8 cellular contexts compared by ENCODE assay signal in genomic region chr16:69179255-69180010, GRCh38. TPM values are rescaled to one million over a fixed set of nuclear protein-coding genes. Genes with fewer than 3 reads are reported as not detected.
DNase-seq lines count a peak whose midpoint lies in the region; ATAC-seq and TF ChIP-seq lines count a peak whose summit lies in the region.

No MANE protein-coding gene starts in this region.

- no peaks in the 10 kb centered on the region for H3K27me3 Mint-ChIP-seq in CD4-positive, alpha-beta T cell

- ATAC-seq in Panc1 (peak; percentile 70; the same call in 1 of the 2 replicates), HG02588 (IDR thresholded peaks at IDR 0.05; ENCODE audit: unreplicated experiment) (no peak)
- no peak for ATAC-seq in CD4-positive, alpha-beta T cell (ENCODE audit: poor library complexity)

- H3K4me1 Mint-ChIP-seq in CD4-positive, alpha-beta T cell (ENCODE audit: low read depth), result no peaks in the 10 kb centered on the region

- no peak overlapping the region for H3K4me3 ChIP-seq in Panc1 (ENCODE audit: low read depth in 2 of 2, low read length in 2 of 2)

- DNase-seq in ELR (ENCODE audit: low read depth) (peak; percentile 74), Panc1 (ENCODE audit: low read depth, low spot score) (no peak), fibroblast of the conjunctiva (ENCODE audit: low read depth) (peak; percentile 87), renal cortical epithelial cell (ENCODE audit: low read depth) (peak; percentile 89), GM19240 (ENCODE audit: insufficient read length, low spot score) (no peak), germinal center (ENCODE audit: low spot score) (no peak)
- DNase-seq in CD4-positive, alpha-beta T cell, result no peak

- H3K4me3 Mint-ChIP-seq in CD4-positive, alpha-beta T cell, result no peak overlapping the region

- no TSS peak for BruUV-seq in Panc1 (replicated peaks; lab: Mats Ljungman, UMichigan)

- intact Hi-C loops in Panc1 (cut with micrococcal nuclease; ENCODE audit: unreplicated experiment), result no loop called here
- intact Hi-C loops in CD4-positive, alpha-beta T cell (cut with DNase I, micrococcal nuclease), result loop anchor here in 1 of 2 experiments (10.0 kb wide), 1 partner anchor 945 kb away; the partner anchor contains the start of gene ESRP2

- H3K36me3 ChIP-seq in Panc1 (ENCODE audit: control insufficient read depth, insufficient read depth, low read length), result no peaks in the 10 kb centered on the region

- peak overlapping the region; percentile 65 for H3K27ac ChIP-seq in Panc1 (ENCODE audit: low read length)
- H3K27ac ChIP-seq in CD4-positive, alpha-beta T cell (ENCODE audit: low read depth, low read length), result no peak overlapping the region

- no peaks in the 10 kb centered on the region for H3K9me3 Mint-ChIP-seq in CD4-positive, alpha-beta T cell

- POLR2A ChIA-PET in Panc1 (lab: Charles Lee), result no interaction called here
- POLR2A ChIA-PET in CD4-positive, alpha-beta T cell (lab: Charles Lee), result no interaction called here

- no peaks in the 10 kb centered on the region for H3K27me3 ChIP-seq in Panc1 (ENCODE audit: control insufficient read depth, insufficient read depth, low read length)
- no peaks in the 10 kb centered on the region for H3K27me3 ChIP-seq in CD4-positive, alpha-beta T cell (ENCODE audit: control insufficient read depth, insufficient read depth, low read length)

- peaks cover 22% of the 10 kb centered on the region for H3K4me1 ChIP-seq in Panc1 (ENCODE audit: control insufficient read depth, insufficient read depth, low read length)

- H3K36me3 Mint-ChIP-seq in CD4-positive, alpha-beta T cell (ENCODE audit: low read depth), result no peaks in the 10 kb centered on the region

- H3K9me3 ChIP-seq in Panc1 (ENCODE audit: control insufficient read depth, insufficient read depth, low read depth, low read length), result no peaks in the 10 kb centered on the region
- H3K9me3 ChIP-seq in CD4-positive, alpha-beta T cell (ENCODE audit: control insufficient read depth, low read length), result no peaks in the 10 kb centered on the region

- CTCF ChIA-PET in Panc1 (lab: Charles Lee), result interaction anchor here (0.6 kb wide), 1 partner anchor 33 kb away, joined by 5 read pairs; no protein-coding TSS in a partner anchor
- CTCF ChIA-PET in CD4-positive, alpha-beta T cell (lab: Charles Lee), result no interaction called here

- H3K27ac Mint-ChIP-seq in CD4-positive, alpha-beta T cell, result no peak overlapping the region

- no peak for TF ChIP-seq CTCF in Panc1 (IDR thresholded peaks at IDR 0.05)
- no peak for TF ChIP-seq CTCF in CD4-positive, alpha-beta T cell (IDR thresholded peaks at IDR 0.05)

- in situ Hi-C loops in Panc1 (cut with HindIII; ENCODE audit: low pct_unique_long_range_greater_than_20kb, low sequenced_read_pairs), result no loop called here

RNA-seq across cellular contexts. Expression of gene SNTB2, which starts 7.5 kb away (rescaled TPM):
- total RNA-seq in Panc1 (2021; ENCODE audit: unreplicated experiment) (40.8 TPM), renal cortical epithelial cell (18.9 and 31.3 TPM in 2 replicates)
- 13.5 TPM for polyA plus RNA-seq in Panc1 (2012; ENCODE audit: insufficient read length)
- total RNA-seq in CD4-positive, alpha-beta T cell, result 10 to 100 TPM; 10.1 to 11.4 TPM

RNA-seq across cellular contexts. Expression of gene UTP4, which starts 47.0 kb away (rescaled TPM):
- total RNA-seq in Panc1 (2021; ENCODE audit: unreplicated experiment), result 61.7 TPM
- 41.6 TPM for polyA plus RNA-seq in Panc1 (2012; ENCODE audit: insufficient read length)
- 24.0 and 37.5 TPM in 2 replicates for total RNA-seq in renal cortical epithelial cell
- total RNA-seq in CD4-positive, alpha-beta T cell, result 10 to 100 TPM; 40.1 to 40.3 TPM

RNA-seq across cellular contexts. Expression of gene CHTF8, which starts 47.0 kb away (rescaled TPM):
- total RNA-seq in Panc1 (2021; ENCODE audit: unreplicated experiment) (116 TPM), renal cortical epithelial cell (67.7 and 103 TPM in 2 replicates)
- 85.0 TPM for polyA plus RNA-seq in Panc1 (2012; ENCODE audit: insufficient read length)
- 10 to 100 TPM; 25.8 to 28.5 TPM for total RNA-seq in CD4-positive, alpha-beta T cell

Comparison
In these comparisons a context has a peak if more than half of its experiments do, and no peak if none do; other contexts are left out.
1. DNase-seq: peak in ELR (single experiment), fibroblast of the conjunctiva (single experiment) and renal cortical epithelial cell (single experiment); none in Panc1 (single experiment), GM19240 (single experiment), germinal center (single experiment) and CD4-positive, alpha-beta T cell (0 of 10).